1 cellular context compared by ENCODE assay signal in genomic region chr9:135214054-135214640, GRCh38.
TF ChIP-seq lines count a peak whose summit lies in the region.

No MANE protein-coding gene starts in this region.

TF ChIP-seq in H1, 55 proteins besides CTCF, POLR2A, EP300 and RAD21 (continued from another document):
- TF ChIP-seq CHD7 (IDR thresholded peaks at IDR 0.05; ENCODE audit: insufficient replicate concordance, low read length) (no peak), ZNF274 (IDR thresholded peaks at IDR 0.05; ENCODE audit: borderline replicate concordance, extremely low read depth, low read length) (no peak), CBX5 (IDR thresholded peaks at IDR 0.05; ENCODE audit: low read depth, low read length) (no peak), BRCA1 (IDR thresholded peaks at IDR 0.05; ENCODE audit: low read depth, low read length) (no peak)
